Comparison of ENCODE assay signal across 9 cellular contexts in genomic region chr3:154904328-154904727, GRCh38.
DNase-seq lines count a peak whose midpoint lies in the region; ATAC-seq and TF ChIP-seq lines count a peak whose summit lies in the region.
"Had no signal": no experiment of that assay in that cellular context is flagged by ENCODE, and none has a peak within 500 bp of the region (broad histone marks: within the 10 kb centered on the region; RNA-seq: fewer than 3 reads in every experiment).

No MANE protein-coding gene starts in this region.

- no peak overlapping the region for H3K27ac ChIP-seq in RWPE2 (ENCODE audit: poor library complexity, severe bottlenecking)
- H3K27ac ChIP-seq: coronary artery had no signal

- no peaks in the 10 kb centered on the region for H3K27me3 ChIP-seq in RWPE2 (ENCODE audit: insufficient read depth, poor library complexity, severe bottlenecking)

- no peaks in the 10 kb centered on the region for H3K9me3 ChIP-seq in RWPE2 (ENCODE audit: severe bottlenecking)

- peaks cover 11% of the 10 kb centered on the region for H3K9me3 Mint-ChIP-seq in activated T-cell treated with anti-CD3 and anti-CD28 coated beads, Interleukin-2, amount 50 U/mL, for 4 hours
- peaks cover 10% of the 10 kb centered on the region for H3K9me3 Mint-ChIP-seq in activated CD4-positive, alpha-beta memory T cell treated with anti-CD3 and anti-CD28 coated beads, Interleukin-2, amount 10 ng/mL, durations not matched to agents 7 days and 5 days

- TF ChIP-seq CTCF in AG10803 (conservative IDR thresholded peaks at IDR 0.05; ENCODE audit: low read length) = peak; percentile 57
- peak; percentile 58 for TF ChIP-seq CTCF in RWPE2 (IDR thresholded peaks at IDR 0.05; ENCODE audit: poor library complexity, severe bottlenecking)

- H3K4me1 ChIP-seq in RWPE2 (ENCODE audit: insufficient read depth, poor library complexity, severe bottlenecking) = no peaks in the 10 kb centered on the region

- H3K4me1 Mint-ChIP-seq in activated T-cell treated with anti-CD3 and anti-CD28 coated beads, Interleukin-2, amount 50 U/mL, for 4 hours (ENCODE audit: low read depth) = no peaks in the 10 kb centered on the region
- no peaks in the 10 kb centered on the region for H3K4me1 Mint-ChIP-seq in activated CD4-positive, alpha-beta memory T cell treated with anti-CD3 and anti-CD28 coated beads, Interleukin-2, amount 10 ng/mL, durations not matched to agents 7 days and 5 days

- DNase-seq in AG10803 (ENCODE audit: low read depth) = peak; percentile 37
- no peak for DNase-seq in RWPE2 (ENCODE audit: low spot score)
- peak; percentile 33 for DNase-seq in iPS DF 4.7 (ENCODE audit: extremely low read depth, low spot score)
- DNase-seq in activated T-cell treated with anti-CD3 and anti-CD28 coated beads, Interleukin-2, amount 50 U/mL, for 4 hours = no peak
- no peak for DNase-seq in activated CD4-positive, alpha-beta memory T cell treated with anti-CD3 and anti-CD28 coated beads, Interleukin-2, amount 10 ng/mL, durations not matched to agents 7 days and 5 days

- POLR2A ChIA-PET in activated CD4-positive, alpha-beta memory T cell treated with anti-CD3 and anti-CD28 coated beads, Interleukin-2, amount 10 ng/mL, durations not matched to agents 7 days and 5 days (lab: Charles Lee) = no interaction called here

- H3K27ac Mint-ChIP-seq in activated CD4-positive, alpha-beta memory T cell treated with anti-CD3 and anti-CD28 coated beads, Interleukin-2, amount 10 ng/mL, durations not matched to agents 7 days and 5 days = no peak overlapping the region

- H3K36me3 ChIP-seq in RWPE2 (ENCODE audit: low read depth) = no peaks in the 10 kb centered on the region

- peak; percentile 55 for ATAC-seq in GM21390 (IDR thresholded peaks at IDR 0.05; ENCODE audit: unreplicated experiment)
- ATAC-seq in RWPE2 (ENCODE audit: low read depth) = peak; percentile 64
- no peak for ATAC-seq in GM19324 (IDR thresholded peaks at IDR 0.05; ENCODE audit: low FRiP score, unreplicated experiment)
- ATAC-seq in activated T-cell treated with anti-CD3 and anti-CD28 coated beads, Interleukin-2, amount 50 U/mL, for 4 hours = no peak
- ATAC-seq in HG02623 (IDR thresholded peaks at IDR 0.05; ENCODE audit: unreplicated experiment) = no peak

- H3K27me3 Mint-ChIP-seq in activated T-cell treated with anti-CD3 and anti-CD28 coated beads, Interleukin-2, amount 50 U/mL, for 4 hours (ENCODE audit: low read depth) = no peaks in the 10 kb centered on the region
- H3K27me3 Mint-ChIP-seq in activated CD4-positive, alpha-beta memory T cell treated with anti-CD3 and anti-CD28 coated beads, Interleukin-2, amount 10 ng/mL, durations not matched to agents 7 days and 5 days = no peaks in the 10 kb centered on the region

- CTCF ChIA-PET in activated CD4-positive, alpha-beta memory T cell treated with anti-CD3 and anti-CD28 coated beads, Interleukin-2, amount 10 ng/mL, durations not matched to agents 7 days and 5 days (lab: Charles Lee) = interaction anchor here (0.6 kb wide), 1 partner anchor 418 kb away, joined by 3 read pairs; no protein-coding TSS in a partner anchor

- no peaks in the 10 kb centered on the region for H3K36me3 Mint-ChIP-seq in activated T-cell treated with anti-CD3 and anti-CD28 coated beads, Interleukin-2, amount 50 U/mL, for 4 hours (ENCODE audit: insufficient read depth)
- H3K36me3 Mint-ChIP-seq in activated CD4-positive, alpha-beta memory T cell treated with anti-CD3 and anti-CD28 coated beads, Interleukin-2, amount 10 ng/mL, durations not matched to agents 7 days and 5 days (ENCODE audit: low read depth) = no peaks in the 10 kb centered on the region

- H3K4me3 Mint-ChIP-seq in activated T-cell treated with anti-CD3 and anti-CD28 coated beads, Interleukin-2, amount 50 U/mL, for 4 hours = no peak overlapping the region
- no peak overlapping the region for H3K4me3 Mint-ChIP-seq in activated CD4-positive, alpha-beta memory T cell treated with anti-CD3 and anti-CD28 coated beads, Interleukin-2, amount 10 ng/mL, durations not matched to agents 7 days and 5 days

- H3K4me3 ChIP-seq in AG10803 (ENCODE audit: low read length) (no peak overlapping the region), RWPE2 (ENCODE audit: severe bottlenecking) (no peak overlapping the region)
- H3K4me3 ChIP-seq: coronary artery had no signal

Comparison
In these comparisons a context has a peak if more than half of its experiments do, and no peak if none do; other contexts are left out.
1. DNase-seq: peak in AG10803 (single experiment) and iPS DF 4.7 (single experiment); none in RWPE2 (single experiment), activated T-cell treated with anti-CD3 and anti-CD28 coated beads, Interleukin-2, amount 50 U/mL, for 4 hours (single experiment) and activated CD4-positive, alpha-beta memory T cell treated with anti-CD3 and anti-CD28 coated beads, Interleukin-2, amount 10 ng/mL, durations not matched to agents 7 days and 5 days (single experiment).
2. ATAC-seq: peak in GM21390 (single experiment) and RWPE2 (single experiment); none in GM19324 (single experiment), activated T-cell treated with anti-CD3 and anti-CD28 coated beads, Interleukin-2, amount 50 U/mL, for 4 hours (0 of 2) and HG02623 (single experiment).